Comparison of ENCODE assay signal across 17 cellular contexts in the genomic region with DNA sequence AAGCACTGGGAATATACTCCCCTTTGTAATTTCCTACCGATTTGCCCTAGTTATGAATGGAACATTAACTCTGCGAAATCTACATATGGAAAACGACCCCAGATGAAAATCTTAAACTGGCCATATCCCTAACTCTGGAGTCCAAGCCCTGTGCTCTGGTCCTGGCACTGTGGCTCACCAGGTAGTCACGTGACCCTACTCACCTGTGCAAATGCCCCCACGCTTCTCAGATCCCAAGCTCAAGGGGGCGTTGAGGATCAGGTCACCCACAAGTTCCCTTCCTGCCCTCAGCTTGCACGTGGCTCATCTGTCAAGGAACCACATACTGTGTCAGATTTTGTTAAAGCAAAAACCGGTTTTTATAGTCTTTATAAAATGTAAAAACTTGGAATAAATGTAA.
A peak's percentile ranks its signal among the peaks of the same experiment; 100 is the strongest.
DNase-seq lines count a peak whose midpoint lies in the region; ATAC-seq, FAIRE-seq and TF ChIP-seq lines count a peak whose summit lies in the region.
"Had no signal": no experiment of that assay in that cellular context is flagged by ENCODE, and none has a peak within 500 bp of the region (broad histone marks: within the 10 kb centered on the region; RNA-seq: fewer than 3 reads in every experiment).

No MANE protein-coding gene starts in this region.

- DNase-seq in NCI-H1092 treated with DMSO at 0.1 percent for 48 hours (lab: John Stamatoyannopoulos, UW) (peak; percentile 56), NCI-H1092 (lab: John Stamatoyannopoulos, UW) (no peak), K562 (ENCODE audit: extremely low read depth in 1 of 4, low spot score in 3 of 4) (no peak), stomach (no peak), putamen (ENCODE audit: low spot score) (no peak), NCI-H748 treated with DMSO at 0.1 percent for 48 hours (lab: John Stamatoyannopoulos, UW) (no peak)
- DNase-seq: BE2C; CD4-positive, alpha-beta memory T cell; DMS79; HCEC 1CT; KBM-7; NCI-H1436 treated with DMSO at 0.1 percent for 48 hours; NCI-H82; RPMI8226; SK-N-SH had no signal

- 1% methylated on average over 7 of the region's 8 CpGs for WGBS in K562 (ENCODE audit: insufficient coverage, low coverage, missing lambda C conversion rate)
- 37 to 57% (median 41%) methylated on average over 8 of the region's 8 CpGs for WGBS in stomach, 5 donors

- no peaks in the 10 kb centered on the region for H4K20me1 ChIP-seq in KMS-11 (ENCODE audit: insufficient read depth)
- H4K20me1 ChIP-seq in K562 (replicated peaks; ENCODE audit: control insufficient read depth, insufficient read depth, low read length), result no peaks in the 10 kb centered on the region

- BruUV-seq in K562 (replicated peaks; lab: Mats Ljungman, UMichigan), result no TSS peak

- H3K9me3 ChIP-seq in K562 (replicated peaks; ENCODE audit: control insufficient read depth, insufficient read depth, low read depth, low read length), result no peaks in the 10 kb centered on the region
- H3K9me3 ChIP-seq in stomach, result no peaks in the 10 kb centered on the region
- H3K9me3 ChIP-seq: BE2C, SK-N-SH had no signal

- no peak for TF ChIP-seq POLR2A in K562 (conservative IDR thresholded peaks at IDR 0.05)
- no peak for TF ChIP-seq POLR2A in stomach (IDR thresholded peaks at IDR 0.05)

- TF ChIP-seq EP300 in K562 (IDR thresholded peaks at IDR 0.05; ENCODE audit: low read length), result no peak
- no peak for TF ChIP-seq EP300 in stomach (IDR thresholded peaks at IDR 0.05)

- H3K9ac ChIP-seq in KMS-11, result no peak overlapping the region
- H3K9ac ChIP-seq in K562 (ENCODE audit: insufficient read depth in 1 of 2, low read depth in 2 of 2, low read length in 2 of 2), result no peak overlapping the region
- H3K9ac ChIP-seq: SK-N-SH had no signal

- TF ChIP-seq RAD21 in K562 (CRISPR knock-in tag; conservative IDR thresholded peaks at IDR 0.05 in 1 of 2, IDR thresholded peaks at IDR 0.05 in 1 of 2), result no peak

- H3K27me3 ChIP-seq in KMS-11 (ENCODE audit: insufficient read depth, low read depth), result no peaks in the 10 kb centered on the region
- H3K27me3 ChIP-seq in K562 (ENCODE audit: control insufficient read depth in 2 of 2, insufficient read depth in 2 of 2, low read length in 2 of 2), result no peaks in the 10 kb centered on the region
- H3K27me3 ChIP-seq in stomach, result no peaks in the 10 kb centered on the region
- H3K27me3 ChIP-seq: BE2C had no signal

- TF ChIP-seq CTCF in KMS-11 (conservative IDR thresholded peaks at IDR 0.05; ENCODE audit: low read depth, low read length), result no peak
- TF ChIP-seq CTCF in K562 (IDR thresholded peaks at IDR 0.05 in 2 of 3, conservative IDR thresholded peaks at IDR 0.05 in 1 of 3; ENCODE audit: insufficient read depth in 2 of 3, low read depth in 1 of 3, low read length in 3 of 3), result no peak
- no peak for TF ChIP-seq CTCF in stomach (IDR thresholded peaks at IDR 0.05)

- intact Hi-C loops in K562 (cut with micrococcal nuclease), result no loop called here
- intact Hi-C loops in stomach (cut with DNase I; ENCODE audit: low total_unique reads), result no loop called here

- H3K27ac ChIP-seq in KMS-11 (peak overlapping the region; percentile 65; the same call in 1 of the 2 replicates), K562 (ENCODE audit: extremely low read depth, low read depth, low read length) (no peak overlapping the region), stomach (peak overlapping the region; percentile 70 to 96 (median 72))

- POLR2A ChIA-PET in K562 (lab: Yijun Ruan, JAX), result no interaction called here

- no peak for ATAC-seq in K562

- H3K79me2 ChIP-seq in KMS-11 (ENCODE audit: insufficient read depth, low read depth) (no peaks in the 10 kb centered on the region), K562 (ENCODE audit: control insufficient read depth, insufficient read depth, low read length) (no peaks in the 10 kb centered on the region)

- CTCF ChIA-PET in K562 (lab: Yijun Ruan, JAX; ENCODE audit: low intra/inter-chr PET ratio), result no interaction called here

- H3K4me1 ChIP-seq in KMS-11 (ENCODE audit: low read depth, poor library complexity, severe bottlenecking) (peaks cover 37% of the 10 kb centered on the region), K562 (replicated peaks in 1 of 2; ENCODE audit: control insufficient read depth in 2 of 2, insufficient read depth in 2 of 2, low read length in 2 of 2) (no peaks in the 10 kb centered on the region), stomach (peaks cover 0 to 16% (median 10%) of the 10 kb centered on the region in 4 donors)
- H3K4me1 ChIP-seq: BE2C had no signal

- H3K4me2 ChIP-seq in KMS-11 (peak overlapping the region; percentile 91; the same call in 1 of the 2 replicates), K562 (ENCODE audit: insufficient read depth, low read length) (no peak overlapping the region)
- H3K4me2 ChIP-seq: SK-N-SH had no signal

- H3K36me3 ChIP-seq in KMS-11 (ENCODE audit: insufficient read depth) (no peaks in the 10 kb centered on the region), K562 (ENCODE audit: control insufficient read depth, insufficient read depth, low read length) (no peaks in the 10 kb centered on the region), stomach (no peaks in the 10 kb centered on the region)
- H3K36me3 ChIP-seq: BE2C had no signal

- FAIRE-seq in K562 (lab: Jason Lieb, UNC), result no peak
- FAIRE-seq: A204.1 had no signal

- no peak overlapping the region for H3K4me3 ChIP-seq in KMS-11 (IDR thresholded peaks at IDR 0.05; ENCODE audit: insufficient read depth, low read depth, low read length)
- H3K4me3 ChIP-seq in K562, result no peak overlapping the region
- H3K4me3 ChIP-seq in stomach, result no peak overlapping the region

- no peaks in the 10 kb centered on the region for H3K9me1 ChIP-seq in K562 (ENCODE audit: control insufficient read depth, insufficient read depth, low read length)

- H2AFZ ChIP-seq in KMS-11 (ENCODE audit: low read depth), result no peak overlapping the region; the same call in 1 of the 2 replicates
- H2AFZ ChIP-seq in K562 (ENCODE audit: low read depth, low read length), result no peak overlapping the region

- in situ Hi-C loops in K562 (cut with MboI), result no loop called here

TF ChIP-seq in K562, 482 proteins besides CTCF, POLR2A, EP300 and RAD21:
- TF ChIP-seq, protein P1, sequence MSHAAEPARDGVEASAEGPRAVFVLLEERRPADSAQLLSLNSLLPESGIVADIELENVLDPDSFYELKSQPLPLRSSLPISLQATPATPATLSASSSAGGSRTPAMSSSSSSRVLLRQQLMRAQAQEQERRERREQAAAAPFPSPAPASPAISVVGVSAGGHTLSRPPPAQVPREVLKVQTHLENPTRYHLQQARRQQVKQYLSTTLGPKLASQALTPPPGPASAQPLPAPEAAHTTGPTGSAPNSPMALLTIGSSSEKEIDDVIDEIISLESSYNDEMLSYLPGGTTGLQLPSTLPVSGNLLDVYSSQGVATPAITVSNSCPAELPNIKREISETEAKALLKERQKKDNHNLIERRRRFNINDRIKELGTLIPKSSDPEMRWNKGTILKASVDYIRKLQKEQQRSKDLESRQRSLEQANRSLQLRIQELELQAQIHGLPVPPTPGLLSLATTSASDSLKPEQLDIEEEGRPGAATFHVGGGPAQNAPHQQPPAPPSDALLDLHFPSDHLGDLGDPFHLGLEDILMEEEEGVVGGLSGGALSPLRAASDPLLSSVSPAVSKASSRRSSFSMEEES (CRISPR knock-in tag; IDR thresholded peaks at IDR 0.05), result peak; percentile 49; the same call in 1 of the 2 replicates
- peak; percentile 43; the same call in 1 of the 2 replicates for TF ChIP-seq RAD51 (IDR thresholded peaks at IDR 0.05; ENCODE audit: borderline replicate concordance, low read depth)
- TF ChIP-seq ZC3H4 (CRISPR knock-in tag; IDR thresholded peaks at IDR 0.05; ENCODE audit: borderline replicate concordance), result no peak
